8 cellular contexts compared by ENCODE assay signal in the genomic region with DNA sequence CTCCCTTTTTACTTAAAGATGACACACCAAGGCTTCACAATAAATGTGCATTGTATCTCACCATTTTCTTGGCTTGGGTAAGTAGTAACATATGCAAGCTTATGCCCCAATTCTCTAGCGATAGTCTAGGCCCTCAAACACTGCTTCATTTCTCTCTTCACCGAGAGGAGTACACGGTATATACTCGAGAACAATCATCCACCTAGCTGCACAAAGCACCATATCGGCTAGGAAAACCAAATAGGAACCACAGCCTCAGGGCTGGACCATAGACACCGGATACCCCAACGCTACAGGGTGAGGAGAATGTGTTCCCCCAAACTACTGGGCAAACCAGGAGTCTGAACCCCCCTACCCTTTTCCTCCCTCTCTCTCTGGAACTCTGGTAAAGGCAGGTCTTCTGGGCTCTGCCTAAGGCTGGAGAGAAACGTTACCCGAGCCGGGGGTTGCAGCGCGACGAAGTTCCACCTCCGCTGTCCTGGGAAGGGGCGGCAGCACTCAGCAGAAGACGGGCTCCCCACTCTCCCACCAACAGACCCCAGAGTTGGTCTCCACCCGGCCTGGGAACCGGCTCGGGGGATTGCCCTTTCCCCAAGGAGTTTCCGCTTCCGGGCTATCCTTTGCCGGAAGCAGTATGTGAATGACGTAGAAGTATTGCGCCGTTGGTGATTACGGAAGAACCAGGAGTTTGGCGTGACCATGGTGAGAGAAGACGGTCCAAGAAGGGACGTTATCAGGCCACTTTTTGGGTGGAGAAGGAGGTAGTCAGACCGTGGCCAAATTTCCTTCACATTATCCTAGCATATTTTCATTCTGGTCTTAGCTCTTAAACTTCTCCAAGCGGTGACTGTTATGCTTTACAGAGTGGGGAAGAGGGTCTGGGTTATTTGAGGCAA. TPM values are rescaled to one million over a fixed set of nuclear protein-coding genes. Genes with fewer than 3 reads are reported as not detected.
A peak's percentile ranks its signal among the peaks of the same experiment; 100 is the strongest.
DNase-seq lines count a peak whose midpoint lies in the region; ATAC-seq, FAIRE-seq and TF ChIP-seq lines count a peak whose summit lies in the region.

AREL1 (minus strand) TSS at position 582 of the 896 bp plus-strand sequence. CDS start 27,465 bp downstream, outside the sequence.
A gene with protein sequence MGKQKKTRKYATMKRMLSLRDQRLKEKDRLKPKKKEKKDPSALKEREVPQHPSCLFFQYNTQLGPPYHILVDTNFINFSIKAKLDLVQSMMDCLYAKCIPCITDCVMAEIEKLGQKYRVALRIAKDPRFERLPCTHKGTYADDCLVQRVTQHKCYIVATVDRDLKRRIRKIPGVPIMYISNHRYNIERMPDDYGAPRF (plus strand): TSS at position 646 of the 896 bp plus-strand sequence. CDS start 54 bp downstream, at position 700.

- TF ChIP-seq CTCF in bronchial epithelial cell (IDR thresholded peaks at IDR 0.05; ENCODE audit: insufficient read depth, low read length, severe bottlenecking) = no peak

- peak within 1 kb of the TSS; percentile 100 for H3K4me3 Mint-ChIP-seq in T-helper 17 cell

- peaks cover 2% of the 10 kb centered on the region for H3K36me3 ChIP-seq in bronchial epithelial cell (ENCODE audit: control insufficient read depth, insufficient read depth, low read length)

- no peaks in the 10 kb centered on the region for H3K27me3 ChIP-seq in bronchial epithelial cell (ENCODE audit: control insufficient read depth, insufficient read depth, low read length)

- no peak for FAIRE-seq in bronchial epithelial cell (lab: Jason Lieb, UNC)

- ATAC-seq in GM18861 (IDR thresholded peaks at IDR 0.05; ENCODE audit: unreplicated experiment) (peak; percentile 88), HG03095 (IDR thresholded peaks at IDR 0.05; ENCODE audit: unreplicated experiment) (peak; percentile 91), T-helper 17 cell (peak; percentile 93)

- H3K4me3 ChIP-seq in bronchial epithelial cell (ENCODE audit: low read depth, low read length) = peak within 1 kb of the TSS; percentile 56

- H3K27ac Mint-ChIP-seq in T-helper 17 cell = peak within 1 kb of the TSS; percentile 100

- H3K27me3 Mint-ChIP-seq in T-helper 17 cell = no peaks in the 10 kb centered on the region

- DNase-seq in T-helper 17 cell = peak; percentile 62 to 66 (median 63)
- DNase-seq in bronchial epithelial cell (ENCODE audit: low read depth) = peak; percentile 84
- peak; percentile 91 for DNase-seq in islet precursor cell
- peak; percentile 68 to 74 for DNase-seq in stimulated activated CD4-positive, alpha-beta T cell treated with anti-CD3 and anti-CD28 coated beads, Interleukin-15, amount 100 ng/mL, for 48 hours (ENCODE audit: low read depth in 2 of 2)
- DNase-seq in HUDEP-2 (lab: John Stamatoyannopoulos, UW; ENCODE audit: unreplicated experiment in 76 of 76) = no peak
- no peak for DNase-seq in DMS79 (lab: John Stamatoyannopoulos, UW)

- H3K36me3 Mint-ChIP-seq in T-helper 17 cell (ENCODE audit: low read depth) = peaks cover 7% of the 10 kb centered on the region

- peaks cover 35% of the 10 kb centered on the region for H3K4me1 Mint-ChIP-seq in T-helper 17 cell

- no peaks in the 10 kb centered on the region for H3K9me3 ChIP-seq in T-helper 17 cell (ENCODE audit: control insufficient read depth, low read length, poor library complexity, severe bottlenecking)

RNA-seq across cellular contexts. Expression of gene AREL1, which starts in this region (rescaled TPM):
- total RNA-seq in T-helper 17 cell = 10 to 100 TPM; 44.9 to 49.0 TPM
- total RNA-seq in bronchial epithelial cell = 16.6 and 19.6 TPM in 2 replicates

RNA-seq across cellular contexts. Expression of the second gene that starts in this region (rescaled TPM):
- total RNA-seq in T-helper 17 cell (10 to 100 TPM; 37.2 to 39.5 TPM), bronchial epithelial cell (34.2 and 39.0 TPM in 2 replicates)

Comparison
In these comparisons a context has a peak if more than half of its experiments do, and no peak if none do; other contexts are left out.
1. DNase-seq: peak in T-helper 17 cell (3 of 3), bronchial epithelial cell (single experiment), islet precursor cell (single experiment) and stimulated activated CD4-positive, alpha-beta T cell treated with anti-CD3 and anti-CD28 coated beads, Interleukin-15, amount 100 ng/mL, for 48 hours (2 of 2); none in HUDEP-2 (0 of 76) and DMS79 (single experiment).
2. Peak in every context shown above with its lines, with median percentiles within 50 percentile points of each other: ATAC-seq.